Comparison of ENCODE assay signal across 20 cellular contexts in genomic region chr6:159229526-159229925, GRCh38.
"Had no signal": no experiment of that assay in that cellular context is flagged by ENCODE, and none has a peak within 500 bp of the region (broad histone marks: within the 10 kb centered on the region; RNA-seq: fewer than 3 reads in every experiment).

No MANE protein-coding gene starts in this region.

- H3K4me3 Mint-ChIP-seq: activated CD4-positive, alpha-beta T cell treated with anti-CD3 and anti-CD28 coated beads, Interleukin-2, amount 10 ng/mL, durations not matched to agents 7 days and 5 days; activated CD8-positive, alpha-beta T cell treated with anti-CD3 and anti-CD28 coated beads, Interleukin-2, amount 10 ng/mL, durations not matched to agents 7 days and 5 days; activated naive CD4-positive, alpha-beta T cell treated with anti-CD3 and anti-CD28 coated beads for 36 hours; activated T-cell treated with anti-CD3 and anti-CD28 coated beads, Interleukin-2, amount 50 U/mL, for 24 hours; effector memory CD8-positive, alpha-beta T cell; mesothelial cell of epicardium; nephron had no signal

- H3K27ac ChIP-seq: esophagus squamous epithelium, hepatocyte, upper lobe of right lung had no signal

- H3K9me3 ChIP-seq: esophagus squamous epithelium, upper lobe of right lung had no signal

- H3K36me3 Mint-ChIP-seq: mesothelial cell of epicardium had no signal

- DNase-seq: activated CD4-positive, alpha-beta T cell treated with anti-CD3 and anti-CD28 coated beads, Interleukin-2, amount 10 ng/mL, durations not matched to agents 7 days and 5 days; activated CD8-positive, alpha-beta T cell treated with anti-CD3 and anti-CD28 coated beads, Interleukin-2, amount 10 ng/mL, durations not matched to agents 7 days and 5 days; activated naive CD4-positive, alpha-beta T cell treated with anti-CD3 and anti-CD28 coated beads for 36 hours; activated T-cell treated with anti-CD3 and anti-CD28 coated beads, Interleukin-2, amount 50 U/mL, for 24 hours; effector memory CD8-positive, alpha-beta T cell; esophagus squamous epithelium; left cardiac atrium; nucleus accumbens; posterior cingulate gyrus; stimulated activated CD4-positive, alpha-beta T cell treated with anti-CD3 and anti-CD28 coated beads, Interleukin-12 subunit alpha, Interleukin-12 subunit beta, amount 100 ng/mL, for 4 hours; stimulated activated CD4-positive, alpha-beta T cell treated with anti-CD3 and anti-CD28 coated beads, Interleukin-1b, Interleukin-23, amount 100 ng/mL, for 48 hours; stimulated activated CD8-positive, alpha-beta memory T cell treated with anti-CD3 and anti-CD28 coated beads, Interleukin-4, amount 100 ng/mL, for 48 hours; stimulated activated naive CD4-positive, alpha-beta T cell; T1000; upper lobe of right lung had no signal

- ATAC-seq: activated CD4-positive, CD25-positive, alpha-beta regulatory T cell treated with anti-CD3 and anti-CD28 coated beads, Interleukin-2, amount 50 U/mL, for 24 hours; activated CD8-positive, alpha-beta T cell treated with anti-CD3 and anti-CD28 coated beads, Interleukin-2, amount 10 ng/mL, durations not matched to agents 7 days and 5 days; effector memory CD8-positive, alpha-beta T cell; upper lobe of right lung had no signal

- H3K27ac Mint-ChIP-seq: activated CD4-positive, alpha-beta T cell treated with anti-CD3 and anti-CD28 coated beads, Interleukin-2, amount 10 ng/mL, durations not matched to agents 7 days and 5 days; activated CD8-positive, alpha-beta T cell treated with anti-CD3 and anti-CD28 coated beads, Interleukin-2, amount 10 ng/mL, durations not matched to agents 7 days and 5 days; activated naive CD4-positive, alpha-beta T cell treated with anti-CD3 and anti-CD28 coated beads for 36 hours; activated T-cell treated with anti-CD3 and anti-CD28 coated beads, Interleukin-2, amount 50 U/mL, for 24 hours; effector memory CD8-positive, alpha-beta T cell; mesothelial cell of epicardium; nephron had no signal

- H3K9me3 Mint-ChIP-seq: activated CD4-positive, alpha-beta T cell treated with anti-CD3 and anti-CD28 coated beads, Interleukin-2, amount 10 ng/mL, durations not matched to agents 7 days and 5 days; activated naive CD4-positive, alpha-beta T cell treated with anti-CD3 and anti-CD28 coated beads for 36 hours; activated T-cell treated with anti-CD3 and anti-CD28 coated beads, Interleukin-2, amount 50 U/mL, for 24 hours; effector memory CD8-positive, alpha-beta T cell; mesothelial cell of epicardium; nephron had no signal

- H3K4me3 ChIP-seq: esophagus squamous epithelium, hepatocyte, lung, upper lobe of right lung had no signal

- H3K4me1 Mint-ChIP-seq: activated CD4-positive, alpha-beta T cell treated with anti-CD3 and anti-CD28 coated beads, Interleukin-2, amount 10 ng/mL, durations not matched to agents 7 days and 5 days had no signal

- H3K36me3 ChIP-seq: esophagus squamous epithelium, upper lobe of right lung had no signal

- H3K4me1 ChIP-seq: upper lobe of right lung had no signal
